Comparison of ENCODE assay signal across 8 cellular contexts in the genomic region with DNA sequence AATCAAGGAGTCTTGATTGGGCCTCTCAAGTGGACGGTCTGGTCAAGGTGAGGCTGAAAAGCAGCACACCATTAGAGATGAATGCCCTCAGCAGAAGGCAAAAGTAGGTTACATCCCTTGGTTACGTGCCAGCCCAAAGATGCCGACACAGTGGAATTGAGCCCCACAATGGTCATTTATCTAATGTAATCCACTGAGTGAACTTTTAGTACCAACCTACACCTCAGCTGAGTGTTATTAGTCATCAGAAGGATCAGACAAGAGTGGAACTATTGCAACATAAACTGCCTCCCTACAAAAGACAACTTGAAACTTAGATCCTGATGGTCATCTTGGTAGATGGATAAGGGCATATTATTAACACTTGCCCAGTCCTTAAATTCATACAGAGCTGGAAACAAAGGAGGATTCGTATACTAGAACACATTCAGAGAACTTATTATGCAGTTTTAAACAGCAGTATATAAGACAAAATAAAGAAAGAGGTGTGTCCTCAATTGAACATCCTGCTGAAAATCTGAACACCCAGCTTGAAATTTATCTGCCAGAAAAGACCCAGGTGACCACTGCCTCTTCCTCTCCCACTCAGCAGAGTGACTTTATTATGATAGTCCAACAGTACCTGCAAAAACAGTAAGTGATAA. TPM values are rescaled to one million over a fixed set of nuclear protein-coding genes. Genes with fewer than 3 reads are reported as not detected.
A peak's percentile ranks its signal among the peaks of the same experiment; 100 is the strongest.
DNase-seq lines count a peak whose midpoint lies in the region.
"Had no signal": no experiment of that assay in that cellular context is flagged by ENCODE, and none has a peak within 500 bp of the region (broad histone marks: within the 10 kb centered on the region; RNA-seq: fewer than 3 reads in every experiment).

No MANE protein-coding gene starts in this region.

- in situ Hi-C loops in SK-MEL-5 (cut with HindIII; ENCODE audit: low pct_unique_long_range_greater_than_20kb, low sequenced_read_pairs) = no loop called here

- H3K4me3 ChIP-seq in skeletal muscle cell (ENCODE audit: low read depth, low read length) = peak overlapping the region; percentile 96

- DNase-seq in GM04504 (ENCODE audit: low read depth) = peak; percentile 13
- peak; percentile 42 for DNase-seq in SK-MEL-5 (ENCODE audit: low read depth, low spot score)
- DNase-seq in fibroblast of peridontal ligament (ENCODE audit: extremely low read depth) = peak; percentile 55
- peak; percentile 47 for DNase-seq in skeletal muscle cell (ENCODE audit: low read depth)
- DNase-seq in NCI-H146 treated with DMSO at 0.1 percent for 48 hours (lab: John Stamatoyannopoulos, UW; ENCODE audit: unreplicated experiment) = no peak
- DNase-seq in effector CD4-positive, alpha-beta T cell = no peak
- DNase-seq in NCI-H82 treated with DMSO at 0.1 percent for 48 hours (lab: John Stamatoyannopoulos, UW; ENCODE audit: unreplicated experiment) = no peak
- DNase-seq: activated T-cell treated with anti-CD3 and anti-CD28 coated beads for 4 hours had no signal

RNA-seq across cellular contexts. Expression of a gene that starts 2.8 kb away (rescaled TPM):
- 6.2 and 6.9 TPM in 2 replicates for total RNA-seq in SK-MEL-5 (2014; rRNA removed; shearing (Covaris generic))
- 3.3 and 4.8 TPM in 2 replicates for polyA plus RNA-seq in SK-MEL-5 (2015; cell fraction: cytosol; rRNA removed)
- 11.0 and 15.6 TPM in 2 replicates for polyA plus RNA-seq in SK-MEL-5 (2015; cell fraction: nucleus; rRNA removed)

RNA-seq across cellular contexts. Expression of a gene that starts 3.2 kb away (rescaled TPM):
- 22.4 and 29.0 TPM in 2 replicates for total RNA-seq in SK-MEL-5 (2014; rRNA removed; shearing (Covaris generic))
- polyA plus RNA-seq in SK-MEL-5 (2015; cell fraction: cytosol; rRNA removed) = 17.0 and 20.5 TPM in 2 replicates
- 9.2 and 10.4 TPM in 2 replicates for polyA plus RNA-seq in SK-MEL-5 (2015; cell fraction: nucleus; rRNA removed)

Comparison
In these comparisons a context has a peak if more than half of its experiments do, and no peak if none do; other contexts are left out.
1. DNase-seq: peak in GM04504 (single experiment), SK-MEL-5 (single experiment), fibroblast of peridontal ligament (single experiment) and skeletal muscle cell (single experiment); none in NCI-H146 treated with DMSO at 0.1 percent for 48 hours (single experiment), effector CD4-positive, alpha-beta T cell (single experiment) and NCI-H82 treated with DMSO at 0.1 percent for 48 hours (single experiment).